In genomic region chr7:90624128-90624980, GRCh38 we compare ENCODE assay signal across 12 cellular contexts. TPM values are rescaled to one million over a fixed set of nuclear protein-coding genes. Genes with fewer than 3 reads are reported as not detected.
DNase-seq lines count a peak whose midpoint lies in the region; ATAC-seq and TF ChIP-seq lines count a peak whose summit lies in the region.
"Had no signal": no experiment of that assay in that cellular context is flagged by ENCODE, and none has a peak within 500 bp of the region (broad histone marks: within the 10 kb centered on the region; RNA-seq: fewer than 3 reads in every experiment).

No MANE protein-coding gene starts in this region.

- TF ChIP-seq EP300 in esophagus muscularis mucosa (IDR thresholded peaks at IDR 0.05): no peak

- 37% methylated on average over 7 of the region's 7 CpGs for WGBS in esophagus muscularis mucosa
- 52 to 68% methylated on average over 7 of the region's 7 CpGs for whole genome bisulfite sequencing in esophagus squamous epithelium, 2 donors

- TF ChIP-seq POLR2A in esophagus muscularis mucosa (IDR thresholded peaks at IDR 0.05; ENCODE audit: low read depth) (no peak), esophagus squamous epithelium (IDR thresholded peaks at IDR 0.05) (no peak)

- no peak overlapping the region for H2AFZ ChIP-seq in PC-3 (ENCODE audit: low read length)
- H2AFZ ChIP-seq in neural progenitor cell (replicated peaks): no peak overlapping the region

- H3K9me3 Mint-ChIP-seq in Caco-2 (ENCODE audit: unreplicated experiment): no peaks in the 10 kb centered on the region
- peaks cover 2% of the 10 kb centered on the region for H3K9me3 Mint-ChIP-seq in neural progenitor cell
- H3K9me3 Mint-ChIP-seq in natural killer cell treated with Interleukin-12 subunit alpha and Interleukin-12 subunit beta and Interleukin-15 and Interleukin-18, amount 100 ng/mL, for 72 hours: peaks cover 3% of the 10 kb centered on the region
- H3K9me3 Mint-ChIP-seq: CD4-positive, alpha-beta T cell had no signal

- DNase-seq in Caco-2 (no peak), PC-3 (peak; percentile 59), esophagus muscularis mucosa (ENCODE audit: extremely low spot score) (no peak), neural progenitor cell (ENCODE audit: low spot score) (peak; percentile 42), NCI-H146 treated with DMSO at 0.1 percent for 48 hours (lab: John Stamatoyannopoulos, UW; ENCODE audit: unreplicated experiment) (no peak), esophagus squamous epithelium (lab: John Stamatoyannopoulos, UW) (no peak)
- no peak for DNase-seq in natural killer cell treated with Interleukin-12 subunit alpha and Interleukin-12 subunit beta and Interleukin-15 and Interleukin-18, amount 100 ng/mL, for 72 hours (ENCODE audit: low spot score)
- no peak for DNase-seq in activated CD4-positive, alpha-beta T cell treated with anti-CD3 and anti-CD28 coated beads for 1 hour
- DNase-seq: activated CD4-positive, CD25-positive, alpha-beta regulatory T cell treated with anti-CD3 and anti-CD28 coated beads, Interleukin-2, amount 50 U/mL, for 72 hours; activated gamma-delta T cell; CD4-positive, alpha-beta T cell; lower lobe of right lung had no signal

- H3K4me3 Mint-ChIP-seq in Caco-2 (ENCODE audit: unreplicated experiment) (no peak overlapping the region), neural progenitor cell (peak overlapping the region; percentile 10)
- no peak overlapping the region for H3K4me3 Mint-ChIP-seq in natural killer cell treated with Interleukin-12 subunit alpha and Interleukin-12 subunit beta and Interleukin-15 and Interleukin-18, amount 100 ng/mL, for 72 hours
- H3K4me3 Mint-ChIP-seq: CD4-positive, alpha-beta T cell had no signal

- H3K27ac ChIP-seq in PC-3 (ENCODE audit: low read length) (peak overlapping the region; percentile 47), esophagus muscularis mucosa (replicated peaks in 1 of 4) (peak overlapping the region; percentile 4 to 36 (median 21)), neural progenitor cell (peak overlapping the region; percentile 76), esophagus squamous epithelium (peak overlapping the region in 1 of 4 donors; percentile 6)
- H3K27ac ChIP-seq: lower lobe of right lung had no signal

- H3K36me3 Mint-ChIP-seq in Caco-2 (ENCODE audit: insufficient read depth, unreplicated experiment) (no peaks in the 10 kb centered on the region), neural progenitor cell (peaks cover 12% of the 10 kb centered on the region)
- no peaks in the 10 kb centered on the region for H3K36me3 Mint-ChIP-seq in natural killer cell treated with Interleukin-12 subunit alpha and Interleukin-12 subunit beta and Interleukin-15 and Interleukin-18, amount 100 ng/mL, for 72 hours

- H3K4me1 ChIP-seq in Caco-2: peaks cover 31% of the 10 kb centered on the region
- peaks cover 40% of the 10 kb centered on the region for H3K4me1 ChIP-seq in PC-3 (ENCODE audit: insufficient read depth, low read length)
- H3K4me1 ChIP-seq in esophagus muscularis mucosa: peaks cover 26 to 37% (median 30%) of the 10 kb centered on the region in 4 donors
- peaks cover 71% of the 10 kb centered on the region for H3K4me1 ChIP-seq in neural progenitor cell
- H3K4me1 ChIP-seq in esophagus squamous epithelium: peaks cover 0 to 16% (median 5%) of the 10 kb centered on the region in 3 donors

- CTCF ChIA-PET in Caco-2 (lab: Charles Lee) (interaction anchor here (0.9 kb wide), 1 partner anchor 169 kb away, joined by 4 read pairs; no protein-coding TSS in a partner anchor), PC-3 (lab: Charles Lee) (interaction anchor here (0.9 kb wide), 1 partner anchor 169 kb away, joined by 6 read pairs; no protein-coding TSS in a partner anchor)

- H3K4me3 ChIP-seq in Caco-2 (ENCODE audit: low read depth, low read length): no peak overlapping the region
- peak overlapping the region; percentile 4; the same call in 1 of the 2 replicates for H3K4me3 ChIP-seq in PC-3 (ENCODE audit: low read length)
- H3K4me3 ChIP-seq in esophagus muscularis mucosa: no peak overlapping the region
- no peak overlapping the region for H3K4me3 ChIP-seq in neural progenitor cell
- H3K4me3 ChIP-seq in esophagus squamous epithelium: no peak overlapping the region
- H3K4me3 ChIP-seq: lower lobe of right lung had no signal

- H3K27ac Mint-ChIP-seq in Caco-2 (ENCODE audit: unreplicated experiment) (peak overlapping the region; percentile 63), neural progenitor cell (peak overlapping the region; percentile 55)
- H3K27ac Mint-ChIP-seq in natural killer cell treated with Interleukin-12 subunit alpha and Interleukin-12 subunit beta and Interleukin-15 and Interleukin-18, amount 100 ng/mL, for 72 hours: no peak overlapping the region
- H3K27ac Mint-ChIP-seq: CD4-positive, alpha-beta T cell had no signal

- TF ChIP-seq CTCF in Caco-2 (IDR thresholded peaks at IDR 0.05; ENCODE audit: insufficient read depth in 1 of 2, low read depth in 1 of 2, low read length in 1 of 2, severe bottlenecking in 1 of 2, unreplicated experiment in 1 of 2) (no peak), PC-3 (conservative IDR thresholded peaks at IDR 0.05; ENCODE audit: low read depth, low read length) (no peak), esophagus muscularis mucosa (IDR thresholded peaks at IDR 0.05) (no peak), neural progenitor cell (IDR thresholded peaks at IDR 0.05) (no peak), esophagus squamous epithelium (IDR thresholded peaks at IDR 0.05) (no peak)

- H3F3A ChIP-seq in PC-3 (ENCODE audit: low read length, unreplicated experiment): no peaks in the 10 kb centered on the region
- H3F3A ChIP-seq in neural progenitor cell (ENCODE audit: low read depth): peaks cover 58% of the 10 kb centered on the region

- ATAC-seq in PC-3: peak; percentile 71
- ATAC-seq in natural killer cell treated with Interleukin-12 subunit alpha and Interleukin-12 subunit beta and Interleukin-15 and Interleukin-18, amount 100 ng/mL, for 72 hours: no peak

- H3K79me2 ChIP-seq in PC-3 (ENCODE audit: low read length) (no peaks in the 10 kb centered on the region), neural progenitor cell (ENCODE audit: low read depth) (peaks cover 57% of the 10 kb centered on the region)

- H3K9me3 ChIP-seq in Caco-2 (no peaks in the 10 kb centered on the region), PC-3 (ENCODE audit: low read length) (no peaks in the 10 kb centered on the region), esophagus muscularis mucosa (no peaks in the 10 kb centered on the region), neural progenitor cell (ENCODE audit: low read depth) (no peaks in the 10 kb centered on the region), esophagus squamous epithelium (no peaks in the 10 kb centered on the region)
- H3K9me3 ChIP-seq: lower lobe of right lung had no signal

- H3K9ac ChIP-seq in PC-3 (ENCODE audit: low read length): peak overlapping the region; percentile 14; the same call in 1 of the 2 replicates
- no peak overlapping the region for H3K9ac ChIP-seq in neural progenitor cell

- no TSS peak for BruUV-seq in Caco-2 (replicated peaks; lab: Mats Ljungman, UMichigan)
- BruUV-seq in PC-3 (replicated peaks; lab: Mats Ljungman, UMichigan): TSS peak; percentile 28

- no peaks in the 10 kb centered on the region for H3K36me3 ChIP-seq in Caco-2 (ENCODE audit: control insufficient read depth, insufficient read depth, low read length)
- no peaks in the 10 kb centered on the region for H3K36me3 ChIP-seq in PC-3 (ENCODE audit: low read depth, low read length)
- H3K36me3 ChIP-seq in esophagus muscularis mucosa: no peaks in the 10 kb centered on the region
- H3K36me3 ChIP-seq in neural progenitor cell: no peaks in the 10 kb centered on the region
- H3K36me3 ChIP-seq in esophagus squamous epithelium: no peaks in the 10 kb centered on the region
- H3K36me3 ChIP-seq: lower lobe of right lung had no signal

- intact Hi-C loops in Caco-2 (cut with micrococcal nuclease; ENCODE audit: unreplicated experiment): no loop called here
- intact Hi-C loops in PC-3 (cut with micrococcal nuclease): no loop called here
- intact Hi-C loops in esophagus muscularis mucosa (cut with DNase I): loop anchor here (10.0 kb wide), 1 partner anchor 170 kb away; no protein-coding TSS in a partner anchor
- intact Hi-C loops in esophagus squamous epithelium (cut with DNase I): loop anchor here (10.0 kb wide), 1 partner anchor 170 kb away; no protein-coding TSS in a partner anchor

- H3K4me1 Mint-ChIP-seq in Caco-2 (ENCODE audit: low read depth, unreplicated experiment) (peaks cover 29% of the 10 kb centered on the region), neural progenitor cell (peaks cover 46% of the 10 kb centered on the region)
- H3K4me1 Mint-ChIP-seq in natural killer cell treated with Interleukin-12 subunit alpha and Interleukin-12 subunit beta and Interleukin-15 and Interleukin-18, amount 100 ng/mL, for 72 hours (ENCODE audit: low read depth in 2 of 2): no peaks in the 10 kb centered on the region

- H4K20me1 ChIP-seq in PC-3 (ENCODE audit: low read length) (no peaks in the 10 kb centered on the region), neural progenitor cell (ENCODE audit: low read depth) (no peaks in the 10 kb centered on the region)

- H3K4me2 ChIP-seq in PC-3 (ENCODE audit: low read length): peak overlapping the region; percentile 37
- H3K4me2 ChIP-seq in neural progenitor cell: peak overlapping the region; percentile 77

- POLR2A ChIA-PET in Caco-2 (lab: Charles Lee) (no interaction called here), PC-3 (lab: Charles Lee; ENCODE audit: unreplicated experiment) (interaction anchor here (1.0 kb wide), 1 partner anchor 29 kb away, joined by 4 read pairs; no protein-coding TSS in a partner anchor)

- H3K27me3 ChIP-seq in Caco-2 (replicated peaks; ENCODE audit: control insufficient read depth, insufficient read depth, low read length) (no peaks in the 10 kb centered on the region), PC-3 (ENCODE audit: low read length) (no peaks in the 10 kb centered on the region), esophagus muscularis mucosa (no peaks in the 10 kb centered on the region), neural progenitor cell (no peaks in the 10 kb centered on the region), esophagus squamous epithelium (no peaks in the 10 kb centered on the region)

- H3K27me3 Mint-ChIP-seq in Caco-2 (ENCODE audit: insufficient read depth, unreplicated experiment): no peaks in the 10 kb centered on the region
- H3K27me3 Mint-ChIP-seq in neural progenitor cell (ENCODE audit: insufficient read depth, low read depth): no peaks in the 10 kb centered on the region
- no peaks in the 10 kb centered on the region for H3K27me3 Mint-ChIP-seq in natural killer cell treated with Interleukin-12 subunit alpha and Interleukin-12 subunit beta and Interleukin-15 and Interleukin-18, amount 100 ng/mL, for 72 hours
- H3K27me3 Mint-ChIP-seq: CD4-positive, alpha-beta T cell had no signal

- H3K9me2 ChIP-seq in PC-3 (replicated peaks; ENCODE audit: low read length): no peaks in the 10 kb centered on the region

RNA-seq across cellular contexts. Expression of gene CDK14, which starts 28.2 kb away (rescaled TPM):
- total RNA-seq in Caco-2 (2022) (18.2 and 22.5 TPM in 2 replicates), PC-3 (2014; rRNA removed) (6.6 and 8.2 TPM in 2 replicates), esophagus muscularis mucosa (10 to 100 TPM in 3 of 4 donors, 1 to 10 TPM in 1; 9.6 to 17.7 (median 14.3) TPM), neural progenitor cell (ENCODE audit: low replicate concordance) (41.9 and 52.3 TPM in 2 replicates), esophagus squamous epithelium (1 to 10 TPM in 2 of 4 donors, under 1 TPM in 2; 0.38 to 3.6 (median 1.3) TPM)
- 1 to 10 TPM in 1 of 2 donors, under 1 TPM in 1; 0.76 to 2.8 TPM for total RNA-seq in natural killer cell treated with Interleukin-12 subunit alpha and Interleukin-12 subunit beta and Interleukin-15 and Interleukin-18, amount 100 ng/mL, for 72 hours

Comparison
In these comparisons a context has a peak if more than half of its experiments do, and no peak if none do; other contexts are left out.
1. DNase-seq: peak in PC-3 (single experiment) and neural progenitor cell (single experiment); none in Caco-2 (0 of 2), esophagus muscularis mucosa (single experiment), NCI-H146 treated with DMSO at 0.1 percent for 48 hours (single experiment), natural killer cell treated with Interleukin-12 subunit alpha and Interleukin-12 subunit beta and Interleukin-15 and Interleukin-18, amount 100 ng/mL, for 72 hours (single experiment), activated CD4-positive, alpha-beta T cell treated with anti-CD3 and anti-CD28 coated beads for 1 hour (single experiment) and esophagus squamous epithelium (single experiment).
2. H3K27ac Mint-ChIP-seq: peak in Caco-2 (single experiment) and neural progenitor cell (single experiment); none in natural killer cell treated with Interleukin-12 subunit alpha and Interleukin-12 subunit beta and Interleukin-15 and Interleukin-18, amount 100 ng/mL, for 72 hours (0 of 2).
3. intact Hi-C loops: an anchor here in esophagus muscularis mucosa (10.0 kb wide) and esophagus squamous epithelium (10.0 kb wide); none called in Caco-2 and PC-3.